8 cellular contexts compared by ENCODE assay signal in genomic region chr1:244461254-244462071, GRCh38. TPM values are rescaled to one million over a fixed set of nuclear protein-coding genes. Genes with fewer than 3 reads are reported as not detected.
DNase-seq lines count a peak whose midpoint lies in the region; ATAC-seq and FAIRE-seq lines count a peak whose summit lies in the region.

Gene CATSPERE (plus strand): TSS chr1:244461273. CDS start chr1:244461430, 157 bp downstream.

- peak; percentile 99 for ATAC-seq in GM21786 (IDR thresholded peaks at IDR 0.05; ENCODE audit: unreplicated experiment)

- peak; percentile 83 for DNase-seq in ELR (ENCODE audit: low read depth)
- DNase-seq in M059J (ENCODE audit: low read depth), result peak; percentile 77
- peak; percentile 52 to 81 (median 65) for DNase-seq in T-helper 1 cell
- peak; percentile 96 for DNase-seq in astrocyte of the hippocampus (ENCODE audit: low read depth, low spot score)
- peak; percentile 68 to 80 for DNase-seq in hippocampal formation (lab: John Stamatoyannopoulos, UW)
- DNase-seq in putamen (ENCODE audit: low spot score), result peak; percentile 83
- peak; percentile 84 for DNase-seq in urothelium cell line (ENCODE audit: low spot score)

- no peak for FAIRE-seq in urothelium cell line (lab: Jason Lieb, UNC)

RNA-seq across cellular contexts. Expression of gene CATSPERE, which starts in this region (rescaled TPM):
- 0.20 and 0.25 TPM in 2 replicates for total RNA-seq in M059J (2014; rRNA removed; shearing (Covaris generic))

Comparison
In these comparisons a context has a peak if more than half of its experiments do, and no peak if none do; other contexts are left out.
1. Peak in every context shown above with its lines: DNase-seq and ATAC-seq.
2. Peak in DNase-seq in M059J; RNA of the gene not detected or under 1 TPM.